Comparison of ENCODE assay signal across 16 cellular contexts in genomic region chr2:233147136-233147828, GRCh38.
DNase-seq lines count a peak whose midpoint lies in the region; ATAC-seq and TF ChIP-seq lines count a peak whose summit lies in the region.
"Had no signal": no experiment of that assay in that cellular context is flagged by ENCODE, and none has a peak within 500 bp of the region (broad histone marks: within the 10 kb centered on the region; RNA-seq: fewer than 3 reads in every experiment).

No MANE protein-coding gene starts in this region.

- H3K9me3 ChIP-seq in CD8-positive, alpha-beta memory T cell (ENCODE audit: low read length) = no peaks in the 10 kb centered on the region

- H3K27me3 ChIP-seq in CD8-positive, alpha-beta memory T cell (ENCODE audit: insufficient read depth, low read length, poor library complexity, severe bottlenecking) = no peaks in the 10 kb centered on the region

- H3K4me1 Mint-ChIP-seq in natural killer cell (peaks cover 70 to 71% of the 10 kb centered on the region in 2 donors), activated B cell treated with CpG ODN at 0.5 μM for 24 hours (peaks cover 14% of the 10 kb centered on the region), nephron progenitor cell (peaks cover 22% of the 10 kb centered on the region)
- peaks cover 51 to 57% of the 10 kb centered on the region in 2 donors for H3K4me1 Mint-ChIP-seq in natural killer cell treated with Interleukin-12 subunit alpha and Interleukin-12 subunit beta and Interleukin-15 and Interleukin-18, amount 100 ng/mL, for 72 hours (ENCODE audit: low read depth in 2 of 2)
- peaks cover 38 to 49% of the 10 kb centered on the region in 2 donors for H3K4me1 Mint-ChIP-seq in stimulated activated naive B cell treated with anti-CD40 and anti-IgM and Interleukin-4, amounts not matched to agents 10 μg/mL and 1 μg/mL and 100 μg/mL, for 72 hours
- peaks cover 20 to 35% (median 26%) of the 10 kb centered on the region in 3 donors for H3K4me1 Mint-ChIP-seq in CD8-positive, alpha-beta memory T cell

- H3K36me3 ChIP-seq in CD8-positive, alpha-beta memory T cell (ENCODE audit: insufficient read depth, low read length) = peaks cover 85% of the 10 kb centered on the region

- peaks cover 11% of the 10 kb centered on the region for H3K4me1 ChIP-seq in CD8-positive, alpha-beta memory T cell (ENCODE audit: insufficient read depth, low read length)

- H3K9me3 Mint-ChIP-seq in natural killer cell (peaks cover 0 to 11% of the 10 kb centered on the region in 2 donors), activated B cell treated with CpG ODN at 0.5 μM for 24 hours (no peaks in the 10 kb centered on the region), nephron progenitor cell (peaks cover 8% of the 10 kb centered on the region)
- peaks cover 12% of the 10 kb centered on the region for H3K9me3 Mint-ChIP-seq in natural killer cell treated with Interleukin-12 subunit alpha and Interleukin-12 subunit beta and Interleukin-15 and Interleukin-18, amount 100 ng/mL, for 72 hours
- peaks cover 4 to 12% of the 10 kb centered on the region in 2 donors for H3K9me3 Mint-ChIP-seq in stimulated activated naive B cell treated with anti-CD40 and anti-IgM and Interleukin-4, amounts not matched to agents 10 μg/mL and 1 μg/mL and 100 μg/mL, for 72 hours
- no peaks in the 10 kb centered on the region for H3K9me3 Mint-ChIP-seq in CD8-positive, alpha-beta memory T cell

- no peak overlapping the region for H3K27ac ChIP-seq in CD8-positive, alpha-beta memory T cell (ENCODE audit: low read depth, low read length)
- H3K27ac ChIP-seq: C4-2B, HL-60 had no signal

- no peak for TF ChIP-seq CTCF in natural killer cell (IDR thresholded peaks at IDR 0.05)
- no peak for TF ChIP-seq CTCF in activated B cell treated with CpG ODN at 0.5 μM for 24 hours (IDR thresholded peaks at IDR 0.05)
- TF ChIP-seq CTCF in nephron progenitor cell (IDR thresholded peaks at IDR 0.05) = no peak

- no peak overlapping the region for H3K4me3 ChIP-seq in CD8-positive, alpha-beta memory T cell (ENCODE audit: low read length)

- H3K4me3 Mint-ChIP-seq in natural killer cell = no peak overlapping the region
- H3K4me3 Mint-ChIP-seq in natural killer cell treated with Interleukin-12 subunit alpha and Interleukin-12 subunit beta and Interleukin-15 and Interleukin-18, amount 100 ng/mL, for 72 hours = no peak overlapping the region
- no peak overlapping the region for H3K4me3 Mint-ChIP-seq in activated B cell treated with CpG ODN at 0.5 μM for 24 hours
- H3K4me3 Mint-ChIP-seq in nephron progenitor cell = no peak overlapping the region
- no peak overlapping the region for H3K4me3 Mint-ChIP-seq in stimulated activated naive B cell treated with anti-CD40 and anti-IgM and Interleukin-4, amounts not matched to agents 10 μg/mL and 1 μg/mL and 100 μg/mL, for 72 hours
- no peak overlapping the region for H3K4me3 Mint-ChIP-seq in CD8-positive, alpha-beta memory T cell
- H3K4me3 Mint-ChIP-seq: B cell, HFFc6 had no signal

- DNase-seq in natural killer cell (no peak), activated B cell treated with CpG ODN at 0.5 μM for 24 hours (no peak), nephron progenitor cell (no peak)
- no peak for DNase-seq in natural killer cell treated with Interleukin-12 subunit alpha and Interleukin-12 subunit beta and Interleukin-15 and Interleukin-18, amount 100 ng/mL, for 72 hours (ENCODE audit: low spot score)
- no peak for DNase-seq in stimulated activated naive B cell treated with anti-CD40 and anti-IgM and Interleukin-4, amounts not matched to agents 10 μg/mL and 1 μg/mL and 100 μg/mL, for 72 hours
- DNase-seq in CD8-positive, alpha-beta memory T cell = no peak
- DNase-seq: ACHN, DMS53, GF-D8, HCEC 1CT, HFFc6 had no signal

- POLR2A ChIA-PET in activated B cell treated with CpG ODN at 0.5 μM for 24 hours (lab: Charles Lee) = no interaction called here
- POLR2A ChIA-PET in CD8-positive, alpha-beta memory T cell (lab: Charles Lee) = no interaction called here

- peak overlapping the region; percentile 11 to 92 for H3K27ac Mint-ChIP-seq in natural killer cell
- H3K27ac Mint-ChIP-seq in natural killer cell treated with Interleukin-12 subunit alpha and Interleukin-12 subunit beta and Interleukin-15 and Interleukin-18, amount 100 ng/mL, for 72 hours = no peak overlapping the region
- peak overlapping the region; percentile 31 for H3K27ac Mint-ChIP-seq in activated B cell treated with CpG ODN at 0.5 μM for 24 hours
- H3K27ac Mint-ChIP-seq in nephron progenitor cell = peak overlapping the region; percentile 56
- H3K27ac Mint-ChIP-seq in stimulated activated naive B cell treated with anti-CD40 and anti-IgM and Interleukin-4, amounts not matched to agents 10 μg/mL and 1 μg/mL and 100 μg/mL, for 72 hours = peak overlapping the region; percentile 25
- H3K27ac Mint-ChIP-seq in CD8-positive, alpha-beta memory T cell = peak overlapping the region in 3 of 8 donors; percentile 12 to 33 (median 27)
- H3K27ac Mint-ChIP-seq: HFFc6 had no signal

- ATAC-seq in natural killer cell (no peak), activated B cell treated with CpG ODN at 0.5 μM for 24 hours (ENCODE audit: low read depth) (no peak), HG02759 (IDR thresholded peaks at IDR 0.05; ENCODE audit: unreplicated experiment) (no peak), HG02885 (IDR thresholded peaks at IDR 0.05; ENCODE audit: poor library complexity, unreplicated experiment) (no peak)
- no peak for ATAC-seq in natural killer cell treated with Interleukin-12 subunit alpha and Interleukin-12 subunit beta and Interleukin-15 and Interleukin-18, amount 100 ng/mL, for 72 hours
- ATAC-seq in stimulated activated naive B cell treated with anti-CD40 and anti-IgM and Interleukin-4, amounts not matched to agents 10 μg/mL and 1 μg/mL and 100 μg/mL, for 72 hours (replicated peaks) = no peak

- no peaks in the 10 kb centered on the region for H3K27me3 Mint-ChIP-seq in natural killer cell (ENCODE audit: low read depth in 2 of 2)
- H3K27me3 Mint-ChIP-seq in natural killer cell treated with Interleukin-12 subunit alpha and Interleukin-12 subunit beta and Interleukin-15 and Interleukin-18, amount 100 ng/mL, for 72 hours = no peaks in the 10 kb centered on the region
- no peaks in the 10 kb centered on the region for H3K27me3 Mint-ChIP-seq in activated B cell treated with CpG ODN at 0.5 μM for 24 hours
- peaks cover 17% of the 10 kb centered on the region for H3K27me3 Mint-ChIP-seq in nephron progenitor cell (ENCODE audit: low read depth, poor library complexity)
- H3K27me3 Mint-ChIP-seq in stimulated activated naive B cell treated with anti-CD40 and anti-IgM and Interleukin-4, amounts not matched to agents 10 μg/mL and 1 μg/mL and 100 μg/mL, for 72 hours = no peaks in the 10 kb centered on the region
- peaks cover 0 to 1% of the 10 kb centered on the region in 2 donors for H3K27me3 Mint-ChIP-seq in CD8-positive, alpha-beta memory T cell
- H3K27me3 Mint-ChIP-seq: B cell had no signal

- peaks cover 41% of the 10 kb centered on the region for H3K36me3 Mint-ChIP-seq in natural killer cell
- peaks cover 61% of the 10 kb centered on the region for H3K36me3 Mint-ChIP-seq in natural killer cell treated with Interleukin-12 subunit alpha and Interleukin-12 subunit beta and Interleukin-15 and Interleukin-18, amount 100 ng/mL, for 72 hours
- H3K36me3 Mint-ChIP-seq in activated B cell treated with CpG ODN at 0.5 μM for 24 hours (ENCODE audit: low read depth) = peaks cover 96% of the 10 kb centered on the region
- no peaks in the 10 kb centered on the region for H3K36me3 Mint-ChIP-seq in nephron progenitor cell (ENCODE audit: low read depth)
- H3K36me3 Mint-ChIP-seq in stimulated activated naive B cell treated with anti-CD40 and anti-IgM and Interleukin-4, amounts not matched to agents 10 μg/mL and 1 μg/mL and 100 μg/mL, for 72 hours = peaks cover 76 to 84% of the 10 kb centered on the region in 2 donors
- peaks cover 44 to 98% (median 45%) of the 10 kb centered on the region in 3 donors for H3K36me3 Mint-ChIP-seq in CD8-positive, alpha-beta memory T cell

- CTCF ChIA-PET in activated B cell treated with CpG ODN at 0.5 μM for 24 hours (lab: Charles Lee) = no interaction called here
- CTCF ChIA-PET in CD8-positive, alpha-beta memory T cell (lab: Charles Lee) = no interaction called here

- intact Hi-C loops in natural killer cell (cut with micrococcal nuclease) (no loop called here), activated B cell treated with CpG ODN at 0.5 μM for 24 hours (cut with micrococcal nuclease) (no loop called here)

Comparison
In these comparisons a context has a peak if more than half of its experiments do, and no peak if none do; other contexts are left out.
1. H3K27ac Mint-ChIP-seq: peak in natural killer cell (2 of 2), activated B cell treated with CpG ODN at 0.5 μM for 24 hours (single experiment), nephron progenitor cell (single experiment) and stimulated activated naive B cell treated with anti-CD40 and anti-IgM and Interleukin-4, amounts not matched to agents 10 μg/mL and 1 μg/mL and 100 μg/mL, for 72 hours (single experiment); none in natural killer cell treated with Interleukin-12 subunit alpha and Interleukin-12 subunit beta and Interleukin-15 and Interleukin-18, amount 100 ng/mL, for 72 hours (0 of 2).